Comparison of ENCODE assay signal across 8 cellular contexts in the genomic region with DNA sequence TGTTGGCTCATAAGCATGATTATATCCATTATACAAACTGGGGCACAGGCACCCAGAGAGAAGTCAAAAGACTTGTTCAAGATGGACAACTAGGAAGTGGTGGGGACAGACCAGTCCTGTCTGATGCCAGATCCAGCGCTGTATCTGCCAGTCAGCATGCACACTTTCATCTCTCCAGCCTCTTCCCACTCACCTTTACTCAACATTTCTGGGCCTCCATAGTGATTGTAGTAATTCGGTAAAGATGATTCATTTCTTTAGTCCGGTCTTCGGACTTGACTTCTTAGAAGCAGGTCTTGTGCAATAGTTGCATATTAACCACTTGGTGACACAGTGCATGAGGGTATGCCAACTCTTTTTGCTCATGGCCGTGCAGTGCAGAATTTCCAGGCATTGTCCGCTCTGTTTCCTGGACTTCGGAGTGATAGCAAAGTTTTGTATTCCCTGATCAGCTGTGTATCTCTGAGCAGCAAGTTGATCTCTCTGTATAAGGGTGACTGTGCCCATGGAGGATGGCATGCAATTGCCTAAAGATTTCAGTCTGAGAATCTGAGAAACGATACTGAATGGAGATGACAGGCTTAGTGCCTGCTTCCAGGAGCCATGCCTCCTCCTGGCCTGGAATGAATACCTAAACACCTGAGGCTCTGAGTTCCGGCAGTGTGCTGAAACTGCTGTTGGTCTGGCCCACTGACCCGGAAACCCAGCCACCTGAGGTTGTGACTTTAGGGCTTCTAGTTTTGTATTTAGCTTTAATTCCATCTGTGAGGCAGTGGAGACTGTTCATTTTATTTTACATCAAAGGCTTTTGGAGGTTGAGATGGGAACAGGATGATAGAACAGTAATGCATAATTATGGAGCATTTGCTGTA. TPM values are rescaled to one million over a fixed set of nuclear protein-coding genes. Genes with fewer than 3 reads are reported as not detected.
DNase-seq lines count a peak whose midpoint lies in the region; ATAC-seq and TF ChIP-seq lines count a peak whose summit lies in the region.

No MANE protein-coding gene starts in this region.

- H3K27me3 Mint-ChIP-seq in stimulated activated naive CD8-positive, alpha-beta T cell treated with anti-CD3 and anti-CD28 coated beads, Interleukin-15, Interleukin-2, amounts not matched to agents 100 ng/mL and 50 ng/mL, for 24 hours, result no peaks in the 10 kb centered on the region

- peak overlapping the region; percentile 69 for H3K4me3 Mint-ChIP-seq in stimulated activated naive CD8-positive, alpha-beta T cell treated with anti-CD3 and anti-CD28 coated beads, Interleukin-15, Interleukin-2, amounts not matched to agents 100 ng/mL and 50 ng/mL, for 24 hours

- peaks cover 96% of the 10 kb centered on the region for H3K79me2 ChIP-seq in DND-41 (ENCODE audit: insufficient read depth, low read length)
- peaks cover 13% of the 10 kb centered on the region for H3K79me2 ChIP-seq in HCT116 (ENCODE audit: insufficient read depth, low read length)

- H4K20me1 ChIP-seq in DND-41 (ENCODE audit: insufficient read depth, low read length) (peaks cover 55% of the 10 kb centered on the region), HCT116 (ENCODE audit: insufficient read depth) (no peaks in the 10 kb centered on the region)

- intact Hi-C loops in HCT116 (cut with micrococcal nuclease), result no loop called here
- intact Hi-C loops in uterus (cut with DNase I; ENCODE audit: low total_unique reads), result no loop called here

- H3K9ac ChIP-seq in DND-41 (ENCODE audit: low read depth, low read length) (peak overlapping the region; percentile 49), HCT116 (ENCODE audit: low read length) (peak overlapping the region; percentile 41)

- peaks cover 13% of the 10 kb centered on the region for H3K36me3 Mint-ChIP-seq in stimulated activated naive CD8-positive, alpha-beta T cell treated with anti-CD3 and anti-CD28 coated beads, Interleukin-15, Interleukin-2, amounts not matched to agents 100 ng/mL and 50 ng/mL, for 24 hours (ENCODE audit: low read depth)

- H3K9me3 ChIP-seq in DND-41 (ENCODE audit: insufficient read depth, low read length, severe bottlenecking) (no peaks in the 10 kb centered on the region), HCT116 (ENCODE audit: control insufficient read depth in 1 of 2, insufficient read depth in 1 of 2, low read depth in 1 of 2, low read length in 2 of 2) (no peaks in the 10 kb centered on the region), Peyer's patch (no peaks in the 10 kb centered on the region), uterus (no peaks in the 10 kb centered on the region)

- TF ChIP-seq RAD21 in HCT116 (IDR thresholded peaks at IDR 0.05; ENCODE audit: low read depth), result 0 out of 2 replicates have a peak, but pooled peaks have one; percentile 10

- BruUV-seq in HCT116 (replicated peaks; lab: Mats Ljungman, UMichigan), result no TSS peak

- peaks cover 99% of the 10 kb centered on the region for H3K4me1 Mint-ChIP-seq in stimulated activated naive CD8-positive, alpha-beta T cell treated with anti-CD3 and anti-CD28 coated beads, Interleukin-15, Interleukin-2, amounts not matched to agents 100 ng/mL and 50 ng/mL, for 24 hours (ENCODE audit: low read depth)

- peak overlapping the region; percentile 95 for H3K27ac Mint-ChIP-seq in stimulated activated naive CD8-positive, alpha-beta T cell treated with anti-CD3 and anti-CD28 coated beads, Interleukin-15, Interleukin-2, amounts not matched to agents 100 ng/mL and 50 ng/mL, for 24 hours

- no peak for TF ChIP-seq POLR2A in HCT116 (IDR thresholded peaks at IDR 0.05; ENCODE audit: borderline replicate concordance, extremely low read depth, insufficient read depth, insufficient read length)
- TF ChIP-seq POLR2A in Peyer's patch (IDR thresholded peaks at IDR 0.05), result no peak
- no peak for TF ChIP-seq POLR2A in uterus (IDR thresholded peaks at IDR 0.05)

- H3K4me2 ChIP-seq in DND-41 (ENCODE audit: insufficient read depth, low read length) (peak overlapping the region; percentile 61), HCT116 (ENCODE audit: low read length) (peak overlapping the region; percentile 77)

- DNase-seq in DND-41 (no peak), HCT116 (ENCODE audit: low read depth, low spot score) (peak; percentile 36), Peyer's patch (peak in 1 of 3 donors; percentile 70), fibroblast of gingiva (ENCODE audit: low read depth) (peak; percentile 86), hippocampal formation (lab: John Stamatoyannopoulos, UW) (no peak), uterus (no peak), DMS79 treated with DMSO at 0.1 percent for 48 hours (lab: John Stamatoyannopoulos, UW) (no peak)

- H3K27me3 ChIP-seq in DND-41 (ENCODE audit: insufficient read depth, low read length, poor library complexity) (no peaks in the 10 kb centered on the region), HCT116 (ENCODE audit: insufficient read depth, low read length) (no peaks in the 10 kb centered on the region), Peyer's patch (no peaks in the 10 kb centered on the region), uterus (no peaks in the 10 kb centered on the region)

- H3K4me3 ChIP-seq in DND-41 (ENCODE audit: low read depth in 1 of 2, low read length in 2 of 2) (peak overlapping the region in 1 of 2 experiments; percentile 42; a peak in 2 of 4 replicates), HCT116 (replicated peaks in 1 of 2; ENCODE audit: low read depth in 1 of 2, low read length in 2 of 2) (peak overlapping the region in 1 of 2 experiments; percentile 39; a peak in 2 of 4 replicates), Peyer's patch (peak overlapping the region in 1 of 4 donors; percentile 17), uterus (no peak overlapping the region)

- no peaks in the 10 kb centered on the region for H3K9me3 Mint-ChIP-seq in stimulated activated naive CD8-positive, alpha-beta T cell treated with anti-CD3 and anti-CD28 coated beads, Interleukin-15, Interleukin-2, amounts not matched to agents 100 ng/mL and 50 ng/mL, for 24 hours

- TF ChIP-seq CTCF in DND-41 (IDR thresholded peaks at IDR 0.05; ENCODE audit: borderline replicate concordance, extremely low read depth, low read length, poor library complexity, severe bottlenecking), result no peak
- no peak for TF ChIP-seq CTCF in HCT116 (IDR thresholded peaks at IDR 0.05 in 2 of 3, conservative IDR thresholded peaks at IDR 0.05 in 1 of 3; ENCODE audit: borderline replicate concordance in 1 of 3, insufficient read depth in 1 of 3, low read depth in 2 of 3, low read length in 2 of 3)
- TF ChIP-seq CTCF in Peyer's patch (IDR thresholded peaks at IDR 0.05), result no peak
- no peak for TF ChIP-seq CTCF in uterus (IDR thresholded peaks at IDR 0.05)

- no peak for ATAC-seq in DND-41 (ENCODE audit: insufficient read depth, low read depth)
- peak; percentile 12; the same call in 1 of the 2 replicates for ATAC-seq in HCT116

- RAD21 ChIA-PET in HCT116 (lab: Charles Lee; ENCODE audit: low non-redundant PET in 1 of 2, low total read pairs in 2 of 2, uncharacterized antibody in 2 of 2, unreplicated experiment in 2 of 2), result no interaction called here

- peaks cover 47% of the 10 kb centered on the region for H3K36me3 ChIP-seq in DND-41 (ENCODE audit: insufficient read depth, low read length)
- H3K36me3 ChIP-seq in HCT116 (ENCODE audit: control insufficient read depth in 1 of 2, insufficient read depth in 2 of 2, low read length in 2 of 2), result no peaks in the 10 kb centered on the region
- H3K36me3 ChIP-seq in Peyer's patch, result no peaks in the 10 kb centered on the region
- H3K36me3 ChIP-seq in uterus, result no peaks in the 10 kb centered on the region

- H3K4me1 ChIP-seq in DND-41 (ENCODE audit: insufficient read depth, low read length) (peaks cover 100% of the 10 kb centered on the region), HCT116 (ENCODE audit: control insufficient read depth in 1 of 2, insufficient read depth in 2 of 2, low read length in 2 of 2) (peaks cover 30 to 49% of the 10 kb centered on the region in 2 experiments), Peyer's patch (peaks cover 14 to 48% (median 23%) of the 10 kb centered on the region in 4 donors), uterus (peaks cover 9 to 15% of the 10 kb centered on the region in 2 donors)

- CTCF ChIA-PET in HCT116 (lab: Charles Lee), result no interaction called here

- POLR2A ChIA-PET in HCT116 (lab: Charles Lee), result no interaction called here

- peak overlapping the region; percentile 86 for H3K27ac ChIP-seq in DND-41 (ENCODE audit: low read length)
- peak overlapping the region; percentile 60 for H3K27ac ChIP-seq in HCT116 (ENCODE audit: low read depth, low read length)
- peak overlapping the region in 3 of 4 donors; percentile 38 to 82 (median 70) for H3K27ac ChIP-seq in Peyer's patch
- H3K27ac ChIP-seq in uterus, result no peak overlapping the region

- no peaks in the 10 kb centered on the region for H3K9me2 ChIP-seq in HCT116 (ENCODE audit: insufficient read depth)

- H2AFZ ChIP-seq in DND-41 (ENCODE audit: low read depth, low read length) (no peak overlapping the region), HCT116 (ENCODE audit: low read depth, low read length, poor library complexity, severe bottlenecking) (no peak overlapping the region)

TF ChIP-seq in HCT116, 20 proteins besides CTCF, POLR2A, EP300 and RAD21 (continues in another document):
- TF ChIP-seq YY1 (IDR thresholded peaks at IDR 0.05; ENCODE audit: extremely low read depth, insufficient replicate concordance, low read depth, low read length), result no peak
- TF ChIP-seq, protein P1, sequence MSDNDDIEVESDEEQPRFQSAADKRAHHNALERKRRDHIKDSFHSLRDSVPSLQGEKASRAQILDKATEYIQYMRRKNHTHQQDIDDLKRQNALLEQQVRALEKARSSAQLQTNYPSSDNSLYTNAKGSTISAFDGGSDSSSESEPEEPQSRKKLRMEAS (IDR thresholded peaks at IDR 0.05), result peak; percentile 56; the same call in 1 of the 2 replicates
- TF ChIP-seq, protein P2, sequence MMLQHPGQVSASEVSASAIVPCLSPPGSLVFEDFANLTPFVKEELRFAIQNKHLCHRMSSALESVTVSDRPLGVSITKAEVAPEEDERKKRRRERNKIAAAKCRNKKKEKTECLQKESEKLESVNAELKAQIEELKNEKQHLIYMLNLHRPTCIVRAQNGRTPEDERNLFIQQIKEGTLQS (IDR thresholded peaks at IDR 0.05), result peak; percentile 62; the same call in 1 of the 2 replicates
- peak; percentile 29; the same call in 1 of the 2 replicates for TF ChIP-seq POLR2AphosphoS5 (IDR thresholded peaks at IDR 0.05; ENCODE audit: low read depth, low read length)
- TF ChIP-seq FOSL1 (IDR thresholded peaks at IDR 0.05; ENCODE audit: low read depth), result peak; percentile 75
- no peak for TF ChIP-seq EZH2phosphoT487 (IDR thresholded peaks at IDR 0.05; ENCODE audit: borderline replicate concordance)
- TF ChIP-seq ZFX (IDR thresholded peaks at IDR 0.05), result no peak
- TF ChIP-seq EZH2 (IDR thresholded peaks at IDR 0.05), result no peak

RNA-seq across cellular contexts. Expression of a gene that starts 39.0 kb away (rescaled TPM):
- 40.8 TPM for total RNA-seq in HCT116 (2021; ENCODE audit: unreplicated experiment)
- 23.0 and 26.1 TPM in 2 replicates for polyA plus RNA-seq in HCT116 (2012)
- total RNA-seq in Peyer's patch, result 10 to 100 TPM; 36.3 to 52.5 (median 43.6) TPM
- 10 to 100 TPM; 13.6 to 51.6 (median 39.6) TPM for total RNA-seq in uterus

Comparison
In these comparisons a context has a peak if more than half of its experiments do, and no peak if none do; other contexts are left out.
1. DNase-seq: peak in HCT116 (single experiment) and fibroblast of gingiva (single experiment); none in DND-41 (single experiment), hippocampal formation (0 of 2), uterus (0 of 2) and DMS79 treated with DMSO at 0.1 percent for 48 hours (single experiment).
2. H3K27ac ChIP-seq: peak in DND-41 (single experiment), HCT116 (single experiment) and Peyer's patch (3 of 4); none in uterus (0 of 2).